ENCODE assay signal across 1 cellular context in the genomic region with DNA sequence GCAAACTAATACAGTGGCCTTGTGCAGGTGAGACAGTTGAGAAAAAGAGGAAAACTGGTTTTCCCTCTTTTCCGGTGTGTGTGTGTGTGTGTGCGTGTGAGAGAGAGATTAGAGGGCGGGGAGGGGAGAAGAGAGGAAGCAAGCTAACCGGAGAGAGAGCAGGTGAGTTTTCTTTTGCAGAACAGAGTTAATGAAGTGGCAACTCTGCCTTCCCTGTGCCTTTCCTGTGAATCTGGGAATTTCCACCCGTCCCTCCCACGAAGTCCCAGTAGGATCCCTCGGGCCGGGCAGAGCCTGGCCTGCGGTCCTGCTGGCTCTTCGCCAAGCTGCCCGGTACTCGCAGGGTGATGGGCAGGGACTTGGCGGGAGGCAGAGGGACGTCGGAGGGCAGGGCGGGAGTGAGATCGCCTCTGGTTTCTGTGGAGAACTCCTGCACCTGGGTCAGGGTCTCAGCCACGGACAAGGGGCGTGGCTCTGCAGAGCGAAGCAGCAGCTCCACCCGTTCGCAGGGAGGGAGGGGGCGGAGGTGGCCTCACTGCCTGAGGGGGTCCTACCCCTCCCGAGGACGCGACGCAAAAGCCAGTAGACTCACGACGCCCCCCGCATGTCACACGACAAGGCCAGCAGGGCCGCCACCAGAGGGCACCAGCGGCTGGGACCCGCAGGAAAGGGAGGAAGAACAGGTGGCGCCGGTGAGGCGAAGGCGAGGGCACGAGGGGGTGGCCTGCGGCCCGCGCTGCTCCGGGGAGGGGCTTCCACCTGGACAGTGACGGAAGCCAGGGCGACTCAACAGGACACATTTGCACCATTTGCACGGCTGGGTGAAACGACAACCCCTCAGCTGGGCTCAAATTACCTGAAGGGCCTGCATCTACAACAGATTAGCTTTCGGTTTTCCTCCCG.
TF ChIP-seq lines count a peak whose summit lies in the region.

No MANE protein-coding gene starts in this region.

TF ChIP-seq in K562, 482 proteins besides CTCF, POLR2A, EP300 and RAD21 (continued from another document and continues in another):
- no peak for TF ChIP-seq NCOA2 (IDR thresholded peaks at IDR 0.05; ENCODE audit: partially characterized antibody in 2 of 2)
- TF ChIP-seq RAD51 (IDR thresholded peaks at IDR 0.05; ENCODE audit: borderline replicate concordance, low read depth), result peak; percentile 37; the same call in 1 of the 2 replicates
- TF ChIP-seq GTF2E2 (tag; IDR thresholded peaks at IDR 0.05), result no peak
- TF ChIP-seq ARNT (IDR thresholded peaks at IDR 0.05), result no peak
- TF ChIP-seq, protein P1, sequence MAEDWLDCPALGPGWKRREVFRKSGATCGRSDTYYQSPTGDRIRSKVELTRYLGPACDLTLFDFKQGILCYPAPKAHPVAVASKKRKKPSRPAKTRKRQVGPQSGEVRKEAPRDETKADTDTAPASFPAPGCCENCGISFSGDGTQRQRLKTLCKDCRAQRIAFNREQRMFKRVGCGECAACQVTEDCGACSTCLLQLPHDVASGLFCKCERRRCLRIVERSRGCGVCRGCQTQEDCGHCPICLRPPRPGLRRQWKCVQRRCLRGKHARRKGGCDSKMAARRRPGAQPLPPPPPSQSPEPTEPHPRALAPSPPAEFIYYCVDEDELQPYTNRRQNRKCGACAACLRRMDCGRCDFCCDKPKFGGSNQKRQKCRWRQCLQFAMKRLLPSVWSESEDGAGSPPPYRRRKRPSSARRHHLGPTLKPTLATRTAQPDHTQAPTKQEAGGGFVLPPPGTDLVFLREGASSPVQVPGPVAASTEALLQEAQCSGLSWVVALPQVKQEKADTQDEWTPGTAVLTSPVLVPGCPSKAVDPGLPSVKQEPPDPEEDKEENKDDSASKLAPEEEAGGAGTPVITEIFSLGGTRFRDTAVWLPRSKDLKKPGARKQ (CRISPR knock-in tag; IDR thresholded peaks at IDR 0.05), result no peak
- no peak for TF ChIP-seq ZNF408 (CRISPR knock-in tag; IDR thresholded peaks at IDR 0.05; ENCODE audit: low read depth)
- TF ChIP-seq, protein P2, sequence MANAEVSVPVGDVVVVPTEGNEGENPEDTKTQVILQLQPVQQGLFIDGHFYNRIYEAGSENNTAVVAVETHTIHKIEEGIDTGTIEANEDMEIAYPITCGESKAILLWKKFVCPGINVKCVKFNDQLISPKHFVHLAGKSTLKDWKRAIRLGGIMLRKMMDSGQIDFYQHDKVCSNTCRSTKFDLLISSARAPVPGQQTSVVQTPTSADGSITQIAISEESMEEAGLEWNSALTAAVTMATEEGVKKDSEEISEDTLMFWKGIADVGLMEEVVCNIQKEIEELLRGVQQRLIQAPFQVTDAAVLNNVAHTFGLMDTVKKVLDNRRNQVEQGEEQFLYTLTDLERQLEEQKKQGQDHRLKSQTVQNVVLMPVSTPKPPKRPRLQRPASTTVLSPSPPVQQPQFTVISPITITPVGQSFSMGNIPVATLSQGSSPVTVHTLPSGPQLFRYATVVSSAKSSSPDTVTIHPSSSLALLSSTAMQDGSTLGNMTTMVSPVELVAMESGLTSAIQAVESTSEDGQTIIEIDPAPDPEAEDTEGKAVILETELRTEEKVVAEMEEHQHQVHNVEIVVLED (CRISPR knock-in tag; IDR thresholded peaks at IDR 0.05), result no peak
- TF ChIP-seq, protein P3, sequence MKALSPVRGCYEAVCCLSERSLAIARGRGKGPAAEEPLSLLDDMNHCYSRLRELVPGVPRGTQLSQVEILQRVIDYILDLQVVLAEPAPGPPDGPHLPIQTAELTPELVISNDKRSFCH (CRISPR knock-in tag; IDR thresholded peaks at IDR 0.05), result no peak
- TF ChIP-seq, protein P3 (tag; IDR thresholded peaks at IDR 0.05), result 0 out of 2 replicates have a peak, but pooled peaks have one; percentile 77
- peak; percentile 47 for TF ChIP-seq RBM22 (IDR thresholded peaks at IDR 0.05; ENCODE audit: low read depth, low read length, poor library complexity, severe bottlenecking)
- TF ChIP-seq POU5F1 (IDR thresholded peaks at IDR 0.05; ENCODE audit: borderline replicate concordance, low read depth, low read length, partially characterized antibody), result no peak
- TF ChIP-seq ZNF175 (CRISPR knock-in tag; IDR thresholded peaks at IDR 0.05; ENCODE audit: low read depth), result no peak
- TF ChIP-seq, protein P4, sequence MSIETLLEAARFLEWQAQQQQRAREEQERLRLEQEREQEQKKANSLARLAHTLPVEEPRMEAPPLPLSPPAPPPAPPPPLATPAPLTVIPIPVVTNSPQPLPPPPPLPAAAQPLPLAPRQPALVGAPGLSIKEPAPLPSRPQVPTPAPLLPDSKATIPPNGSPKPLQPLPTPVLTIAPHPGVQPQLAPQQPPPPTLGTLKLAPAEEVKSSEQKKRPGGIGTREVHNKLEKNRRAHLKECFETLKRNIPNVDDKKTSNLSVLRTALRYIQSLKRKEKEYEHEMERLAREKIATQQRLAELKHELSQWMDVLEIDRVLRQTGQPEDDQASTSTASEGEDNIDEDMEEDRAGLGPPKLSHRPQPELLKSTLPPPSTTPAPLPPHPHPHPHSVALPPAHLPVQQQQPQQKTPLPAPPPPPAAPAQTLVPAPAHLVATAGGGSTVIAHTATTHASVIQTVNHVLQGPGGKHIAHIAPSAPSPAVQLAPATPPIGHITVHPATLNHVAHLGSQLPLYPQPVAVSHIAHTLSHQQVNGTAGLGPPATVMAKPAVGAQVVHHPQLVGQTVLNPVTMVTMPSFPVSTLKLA (conservative IDR thresholded peaks at IDR 0.05), result peak; percentile 14 to 63; a peak in 2 of 4 replicates
- no peak for TF ChIP-seq GTF2F1 (IDR thresholded peaks at IDR 0.05; ENCODE audit: low read depth, low read length)
- TF ChIP-seq, protein P5, sequence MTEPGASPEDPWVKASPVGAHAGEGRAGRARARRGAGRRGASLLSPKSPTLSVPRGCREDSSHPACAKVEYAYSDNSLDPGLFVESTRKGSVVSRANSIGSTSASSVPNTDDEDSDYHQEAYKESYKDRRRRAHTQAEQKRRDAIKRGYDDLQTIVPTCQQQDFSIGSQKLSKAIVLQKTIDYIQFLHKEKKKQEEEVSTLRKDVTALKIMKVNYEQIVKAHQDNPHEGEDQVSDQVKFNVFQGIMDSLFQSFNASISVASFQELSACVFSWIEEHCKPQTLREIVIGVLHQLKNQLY (CRISPR knock-in tag; conservative IDR thresholded peaks at IDR 0.05), result peak in 1 of 2 experiments; percentile 99; a peak in 2 of 4 replicates
- TF ChIP-seq, protein P6, sequence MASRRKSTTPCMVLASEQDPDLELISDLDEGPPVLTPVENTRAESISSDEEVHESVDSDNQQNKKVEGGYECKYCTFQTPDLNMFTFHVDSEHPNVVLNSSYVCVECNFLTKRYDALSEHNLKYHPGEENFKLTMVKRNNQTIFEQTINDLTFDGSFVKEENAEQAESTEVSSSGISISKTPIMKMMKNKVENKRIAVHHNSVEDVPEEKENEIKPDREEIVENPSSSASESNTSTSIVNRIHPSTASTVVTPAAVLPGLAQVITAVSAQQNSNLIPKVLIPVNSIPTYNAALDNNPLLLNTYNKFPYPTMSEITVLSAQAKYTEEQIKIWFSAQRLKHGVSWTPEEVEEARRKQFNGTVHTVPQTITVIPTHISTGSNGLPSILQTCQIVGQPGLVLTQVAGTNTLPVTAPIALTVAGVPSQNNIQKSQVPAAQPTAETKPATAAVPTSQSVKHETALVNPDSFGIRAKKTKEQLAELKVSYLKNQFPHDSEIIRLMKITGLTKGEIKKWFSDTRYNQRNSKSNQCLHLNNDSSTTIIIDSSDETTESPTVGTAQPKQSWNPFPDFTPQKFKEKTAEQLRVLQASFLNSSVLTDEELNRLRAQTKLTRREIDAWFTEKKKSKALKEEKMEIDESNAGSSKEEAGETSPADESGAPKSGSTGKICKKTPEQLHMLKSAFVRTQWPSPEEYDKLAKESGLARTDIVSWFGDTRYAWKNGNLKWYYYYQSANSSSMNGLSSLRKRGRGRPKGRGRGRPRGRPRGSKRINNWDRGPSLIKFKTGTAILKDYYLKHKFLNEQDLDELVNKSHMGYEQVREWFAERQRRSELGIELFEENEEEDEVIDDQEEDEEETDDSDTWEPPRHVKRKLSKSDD (conservative IDR thresholded peaks at IDR 0.05; ENCODE audit: low read length), result no peak
- TF ChIP-seq ZNF12 (CRISPR knock-in tag; IDR thresholded peaks at IDR 0.05), result peak; percentile 91; the same call in 1 of the 2 replicates
- TF ChIP-seq TEAD1 (CRISPR knock-in tag; IDR thresholded peaks at IDR 0.05), result peak in 1 of 2 experiments; percentile 96; a peak in 2 of 4 replicates
- TF ChIP-seq BMI1 (IDR thresholded peaks at IDR 0.05; ENCODE audit: low read length), result no peak
- TF ChIP-seq POLR2AphosphoS2 (IDR thresholded peaks at IDR 0.05; ENCODE audit: low read length), result no peak
- TF ChIP-seq, protein P7, sequence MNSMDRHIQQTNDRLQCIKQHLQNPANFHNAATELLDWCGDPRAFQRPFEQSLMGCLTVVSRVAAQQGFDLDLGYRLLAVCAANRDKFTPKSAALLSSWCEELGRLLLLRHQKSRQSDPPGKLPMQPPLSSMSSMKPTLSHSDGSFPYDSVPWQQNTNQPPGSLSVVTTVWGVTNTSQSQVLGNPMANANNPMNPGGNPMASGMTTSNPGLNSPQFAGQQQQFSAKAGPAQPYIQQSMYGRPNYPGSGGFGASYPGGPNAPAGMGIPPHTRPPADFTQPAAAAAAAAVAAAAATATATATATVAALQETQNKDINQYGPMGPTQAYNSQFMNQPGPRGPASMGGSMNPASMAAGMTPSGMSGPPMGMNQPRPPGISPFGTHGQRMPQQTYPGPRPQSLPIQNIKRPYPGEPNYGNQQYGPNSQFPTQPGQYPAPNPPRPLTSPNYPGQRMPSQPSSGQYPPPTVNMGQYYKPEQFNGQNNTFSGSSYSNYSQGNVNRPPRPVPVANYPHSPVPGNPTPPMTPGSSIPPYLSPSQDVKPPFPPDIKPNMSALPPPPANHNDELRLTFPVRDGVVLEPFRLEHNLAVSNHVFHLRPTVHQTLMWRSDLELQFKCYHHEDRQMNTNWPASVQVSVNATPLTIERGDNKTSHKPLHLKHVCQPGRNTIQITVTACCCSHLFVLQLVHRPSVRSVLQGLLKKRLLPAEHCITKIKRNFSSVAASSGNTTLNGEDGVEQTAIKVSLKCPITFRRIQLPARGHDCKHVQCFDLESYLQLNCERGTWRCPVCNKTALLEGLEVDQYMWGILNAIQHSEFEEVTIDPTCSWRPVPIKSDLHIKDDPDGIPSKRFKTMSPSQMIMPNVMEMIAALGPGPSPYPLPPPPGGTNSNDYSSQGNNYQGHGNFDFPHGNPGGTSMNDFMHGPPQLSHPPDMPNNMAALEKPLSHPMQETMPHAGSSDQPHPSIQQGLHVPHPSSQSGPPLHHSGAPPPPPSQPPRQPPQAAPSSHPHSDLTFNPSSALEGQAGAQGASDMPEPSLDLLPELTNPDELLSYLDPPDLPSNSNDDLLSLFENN (IDR thresholded peaks at IDR 0.05; ENCODE audit: low read depth in 2 of 2, low read length in 2 of 2), result 0 out of 4 replicates have a peak, but pooled peaks of 1 of the 2 experiments have one; percentile 25
- TF ChIP-seq, protein P8, sequence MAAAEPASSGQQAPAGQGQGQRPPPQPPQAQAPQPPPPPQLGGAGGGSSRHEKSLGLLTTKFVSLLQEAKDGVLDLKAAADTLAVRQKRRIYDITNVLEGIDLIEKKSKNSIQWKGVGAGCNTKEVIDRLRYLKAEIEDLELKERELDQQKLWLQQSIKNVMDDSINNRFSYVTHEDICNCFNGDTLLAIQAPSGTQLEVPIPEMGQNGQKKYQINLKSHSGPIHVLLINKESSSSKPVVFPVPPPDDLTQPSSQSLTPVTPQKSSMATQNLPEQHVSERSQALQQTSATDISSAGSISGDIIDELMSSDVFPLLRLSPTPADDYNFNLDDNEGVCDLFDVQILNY (CRISPR knock-in tag; IDR thresholded peaks at IDR 0.05), result peak; percentile 96
- TF ChIP-seq, protein P9, sequence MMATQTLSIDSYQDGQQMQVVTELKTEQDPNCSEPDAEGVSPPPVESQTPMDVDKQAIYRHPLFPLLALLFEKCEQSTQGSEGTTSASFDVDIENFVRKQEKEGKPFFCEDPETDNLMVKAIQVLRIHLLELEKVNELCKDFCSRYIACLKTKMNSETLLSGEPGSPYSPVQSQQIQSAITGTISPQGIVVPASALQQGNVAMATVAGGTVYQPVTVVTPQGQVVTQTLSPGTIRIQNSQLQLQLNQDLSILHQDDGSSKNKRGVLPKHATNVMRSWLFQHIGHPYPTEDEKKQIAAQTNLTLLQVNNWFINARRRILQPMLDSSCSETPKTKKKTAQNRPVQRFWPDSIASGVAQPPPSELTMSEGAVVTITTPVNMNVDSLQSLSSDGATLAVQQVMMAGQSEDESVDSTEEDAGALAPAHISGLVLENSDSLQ (IDR thresholded peaks at IDR 0.05), result peak; percentile 47; the same call in 1 of the 2 replicates
- no peak for TF ChIP-seq NFE2 (IDR thresholded peaks at IDR 0.05; ENCODE audit: low read depth)
- peak; percentile 99 for TF ChIP-seq FOXK1 (CRISPR knock-in tag; IDR thresholded peaks at IDR 0.05; ENCODE audit: borderline replicate concordance)
- TF ChIP-seq TBL1XR1 (IDR thresholded peaks at IDR 0.05; ENCODE audit: low read length in 2 of 2), result no peak
- TF ChIP-seq, protein P10, sequence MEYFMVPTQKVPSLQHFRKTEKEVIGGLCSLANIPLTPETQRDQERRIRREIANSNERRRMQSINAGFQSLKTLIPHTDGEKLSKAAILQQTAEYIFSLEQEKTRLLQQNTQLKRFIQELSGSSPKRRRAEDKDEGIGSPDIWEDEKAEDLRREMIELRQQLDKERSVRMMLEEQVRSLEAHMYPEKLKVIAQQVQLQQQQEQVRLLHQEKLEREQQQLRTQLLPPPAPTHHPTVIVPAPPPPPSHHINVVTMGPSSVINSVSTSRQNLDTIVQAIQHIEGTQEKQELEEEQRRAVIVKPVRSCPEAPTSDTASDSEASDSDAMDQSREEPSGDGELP (CRISPR knock-in tag; IDR thresholded peaks at IDR 0.05; ENCODE audit: borderline replicate concordance), result peak; percentile 97
- no peak for TF ChIP-seq NFE2L1 (tag; IDR thresholded peaks at IDR 0.05; ENCODE audit: borderline replicate concordance, low read depth)
- no peak for TF ChIP-seq POLR3G (IDR thresholded peaks at IDR 0.05; ENCODE audit: extremely low read depth, insufficient read length, insufficient replicate concordance)
- TF ChIP-seq ILF3 (IDR thresholded peaks at IDR 0.05; ENCODE audit: borderline replicate concordance), result no peak
- TF ChIP-seq TARDBP (IDR thresholded peaks at IDR 0.05), result no peak
- no peak for TF ChIP-seq ZNF354B (CRISPR knock-in tag; IDR thresholded peaks at IDR 0.05)
- TF ChIP-seq FOXP1 (CRISPR knock-in tag; IDR thresholded peaks at IDR 0.05), result peak; percentile 100
- TF ChIP-seq, protein P11, sequence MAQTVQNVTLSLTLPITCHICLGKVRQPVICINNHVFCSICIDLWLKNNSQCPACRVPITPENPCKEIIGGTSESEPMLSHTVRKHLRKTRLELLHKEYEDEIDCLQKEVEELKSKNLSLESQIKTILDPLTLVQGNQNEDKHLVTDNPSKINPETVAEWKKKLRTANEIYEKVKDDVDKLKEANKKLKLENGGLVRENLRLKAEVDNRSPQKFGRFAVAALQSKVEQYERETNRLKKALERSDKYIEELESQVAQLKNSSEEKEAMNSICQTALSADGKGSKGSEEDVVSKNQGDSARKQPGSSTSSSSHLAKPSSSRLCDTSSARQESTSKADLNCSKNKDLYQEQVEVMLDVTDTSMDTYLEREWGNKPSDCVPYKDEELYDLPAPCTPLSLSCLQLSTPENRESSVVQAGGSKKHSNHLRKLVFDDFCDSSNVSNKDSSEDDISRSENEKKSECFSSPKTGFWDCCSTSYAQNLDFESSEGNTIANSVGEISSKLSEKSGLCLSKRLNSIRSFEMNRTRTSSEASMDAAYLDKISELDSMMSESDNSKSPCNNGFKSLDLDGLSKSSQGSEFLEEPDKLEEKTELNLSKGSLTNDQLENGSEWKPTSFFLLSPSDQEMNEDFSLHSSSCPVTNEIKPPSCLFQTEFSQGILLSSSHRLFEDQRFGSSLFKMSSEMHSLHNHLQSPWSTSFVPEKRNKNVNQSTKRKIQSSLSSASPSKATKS (CRISPR knock-in tag; IDR thresholded peaks at IDR 0.05), result no peak
- TF ChIP-seq HEY1 (CRISPR knock-in tag; IDR thresholded peaks at IDR 0.05; ENCODE audit: borderline replicate concordance), result no peak
- no peak for TF ChIP-seq ZNF174 (CRISPR knock-in tag; IDR thresholded peaks at IDR 0.05)
- no peak for TF ChIP-seq PHTF2 (CRISPR knock-in tag; IDR thresholded peaks at IDR 0.05)
- TF ChIP-seq ATF1 (CRISPR knock-in tag; IDR thresholded peaks at IDR 0.05), result 0 out of 2 replicates have a peak, but pooled peaks have one; percentile 30
- TF ChIP-seq ATF1 (tag; IDR thresholded peaks at IDR 0.05), result peak; percentile 70
